8 cellular contexts compared by ENCODE assay signal in genomic region chr5:41296066-41296465, GRCh38.
"Had no signal": no experiment of that assay in that cellular context is flagged by ENCODE, and none has a peak within 500 bp of the region (broad histone marks: within the 10 kb centered on the region; RNA-seq: fewer than 3 reads in every experiment).

No MANE protein-coding gene starts in this region.

- H3K4me3 ChIP-seq: GM23248, GM23338, HAP-1 had no signal

- H3K9ac ChIP-seq: GM23248 had no signal

- H3K4me2 ChIP-seq: GM23338 had no signal

- H3K36me3 ChIP-seq: HAP-1 had no signal

- H3K4me1 ChIP-seq: HAP-1 had no signal

- H3K9me3 ChIP-seq: HAP-1 had no signal

- H2AFZ ChIP-seq: GM23248, GM23338 had no signal

- H3K27ac ChIP-seq: GM23248 had no signal

- H3K4me3 Mint-ChIP-seq: GM23338, H9, HFFc6 had no signal

- H3K9me3 Mint-ChIP-seq: H9, HFFc6 had no signal

- DNase-seq: GM23248, GOT3, H7, H9, HCEC 1CT, HFFc6 had no signal

- H3K27ac Mint-ChIP-seq: GM23338, H9, HFFc6 had no signal
